17 cellular contexts compared by ENCODE assay signal in genomic region chr3:57166660-57167059, GRCh38. TPM values are rescaled to one million over a fixed set of nuclear protein-coding genes. Genes with fewer than 3 reads are reported as not detected.
"Had no signal": no experiment of that assay in that cellular context is flagged by ENCODE, and none has a peak within 500 bp of the region (broad histone marks: within the 10 kb centered on the region; RNA-seq: fewer than 3 reads in every experiment).

No MANE protein-coding gene starts in this region.

- H3K9ac ChIP-seq: SK-N-SH had no signal

- H3K4me2 ChIP-seq: SK-N-SH had no signal

- H3K27me3 ChIP-seq: adrenal gland, pancreas, sigmoid colon had no signal

- H3K4me3 Mint-ChIP-seq: activated CD4-positive, alpha-beta T cell treated with anti-CD3 and anti-CD28 coated beads, Interleukin-2, amount 10 ng/mL, durations not matched to agents 24 days and 14 days; activated CD8-positive, alpha-beta T cell treated with anti-CD3 and anti-CD28 coated beads for 36 hours; stimulated activated memory B cell treated with anti-CD40 and anti-IgM and Interleukin-4, amounts not matched to agents 10 μg/mL and 1 μg/mL and 100 μg/mL, for 72 hours had no signal

- FAIRE-seq: pancreas had no signal

- H3K9me3 ChIP-seq: adrenal gland, pancreas, sigmoid colon, SK-N-SH had no signal

- ATAC-seq: activated CD8-positive, alpha-beta T cell treated with anti-CD3 and anti-CD28 coated beads for 36 hours; left cardiac atrium; pancreas; stimulated activated memory B cell treated with anti-CD40 and anti-IgM and Interleukin-4, amounts not matched to agents 10 μg/mL and 1 μg/mL and 100 μg/mL, for 72 hours had no signal

- H3K27ac Mint-ChIP-seq: activated CD4-positive, alpha-beta T cell treated with anti-CD3 and anti-CD28 coated beads, Interleukin-2, amount 10 ng/mL, durations not matched to agents 24 days and 14 days; activated CD8-positive, alpha-beta T cell treated with anti-CD3 and anti-CD28 coated beads for 36 hours; stimulated activated memory B cell treated with anti-CD40 and anti-IgM and Interleukin-4, amounts not matched to agents 10 μg/mL and 1 μg/mL and 100 μg/mL, for 72 hours had no signal

- H3K36me3 Mint-ChIP-seq: stimulated activated memory B cell treated with anti-CD40 and anti-IgM and Interleukin-4, amounts not matched to agents 10 μg/mL and 1 μg/mL and 100 μg/mL, for 72 hours had no signal

- DNase-seq: activated CD4-positive, alpha-beta T cell treated with anti-CD3 and anti-CD28 coated beads, Interleukin-2, amount 10 ng/mL, durations not matched to agents 24 days and 14 days; activated CD8-positive, alpha-beta T cell treated with anti-CD3 and anti-CD28 coated beads for 36 hours; activated effector memory CD4-positive, alpha-beta T cell treated with anti-CD3 and anti-CD28 coated beads, Interleukin-2, amount 50 U/mL, for 16 hours; activated naive CD4-positive, alpha-beta T cell treated with anti-CD3 and anti-CD28 coated beads, Interleukin-2, amount 50 U/mL, for 16 hours; activated T-cell treated with anti-CD3 and anti-CD28 coated beads, Interleukin-2, amount 50 U/mL, for 1 hour; effector memory CD4-positive, alpha-beta T cell; foreskin fibroblast; left cardiac atrium; pancreas; sigmoid colon; SK-N-SH; stimulated activated CD4-positive, alpha-beta T cell treated with anti-CD3 and anti-CD28 coated beads, Interleukin-4, amount 100 ng/mL, for 4 hours; T-helper 1 cell; T1000 had no signal

- H3K36me3 ChIP-seq: adrenal gland, pancreas, sigmoid colon had no signal

- H3K9me3 Mint-ChIP-seq: activated CD4-positive, alpha-beta T cell treated with anti-CD3 and anti-CD28 coated beads, Interleukin-2, amount 10 ng/mL, durations not matched to agents 24 days and 14 days; activated CD8-positive, alpha-beta T cell treated with anti-CD3 and anti-CD28 coated beads for 36 hours; stimulated activated memory B cell treated with anti-CD40 and anti-IgM and Interleukin-4, amounts not matched to agents 10 μg/mL and 1 μg/mL and 100 μg/mL, for 72 hours had no signal

- H3K4me3 ChIP-seq: adrenal gland, pancreas, sigmoid colon had no signal

- H3K27ac ChIP-seq: adrenal gland, pancreas, sigmoid colon had no signal

RNA-seq across cellular contexts. Expression of gene IL17RD, which starts 1.5 kb away (rescaled TPM):
- total RNA-seq: activated CD8-positive, alpha-beta T cell treated with anti-CD3 and anti-CD28 coated beads for 36 hours had no signal

RNA-seq across cellular contexts. Expression of gene HESX1, which starts 33.1 kb away (rescaled TPM):
- total RNA-seq: mesenteric fat pad had no signal
